In the genomic region with DNA sequence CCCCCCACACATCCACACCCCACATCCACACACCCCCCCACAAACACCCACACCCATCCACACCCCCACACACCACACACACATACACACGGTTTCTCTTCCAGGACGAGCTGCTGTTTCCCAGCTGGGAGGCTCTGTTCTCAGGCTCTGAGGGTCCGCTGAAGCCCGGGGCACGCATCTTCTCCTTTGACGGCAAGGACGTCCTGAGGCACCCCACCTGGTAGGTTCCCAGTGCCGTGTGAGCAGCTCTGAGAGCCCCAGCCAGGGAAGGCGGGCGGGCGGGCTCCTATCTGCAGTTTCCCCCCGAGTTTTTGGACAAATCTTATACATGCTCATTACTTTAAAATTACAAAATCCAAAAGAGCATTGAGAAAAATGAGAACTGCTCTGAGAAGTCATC, we compare ENCODE assay signal across 20 cellular contexts. TPM values are rescaled to one million over a fixed set of nuclear protein-coding genes. Genes with fewer than 3 reads are reported as not detected.
DNase-seq lines count a peak whose midpoint lies in the region; ATAC-seq, FAIRE-seq and TF ChIP-seq lines count a peak whose summit lies in the region.
"Had no signal": no experiment of that assay in that cellular context is flagged by ENCODE, and none has a peak within 500 bp of the region (broad histone marks: within the 10 kb centered on the region; RNA-seq: fewer than 3 reads in every experiment).

No MANE protein-coding gene starts in this region.

- DNase-seq in A673 (ENCODE audit: low spot score) = no peak
- DNase-seq in activated T-helper 1 cell treated with anti-CD3 and anti-CD28 coated beads, Interleukin-12 subunit alpha, Interleukin-12 subunit beta, Interleukin-2, Interleukin-4 antibody, amounts not matched to agents 30 ng/mL and 10 ng/mL and 1 ng/mL, durations not matched to agents 14 hours and 24 hours and 36 hours (ENCODE audit: low spot score) = no peak
- peak; percentile 33 for DNase-seq in kidney
- DNase-seq in posterior vena cava (ENCODE audit: low spot score) = peak; percentile 31
- DNase-seq in GM12891 (ENCODE audit: insufficient read length, low spot score) = no peak
- DNase-seq in NCI-H1417 treated with DMSO at 0.1 percent for 48 hours (lab: John Stamatoyannopoulos, UW) = no peak
- DNase-seq in HEK293T (ENCODE audit: extremely low spot score) = no peak
- DNase-seq: ACHN; activated CD8-positive, alpha-beta T cell treated with anti-CD3 and anti-CD28 coated beads, Interleukin-2, amount 10 ng/mL, durations not matched to agents 7 days and 5 days; activated naive CD4-positive, alpha-beta T cell treated with Interleukin-2 at 50 U/mL for 16 hours; Calu3; GOT3; NCI-H524; stimulated activated CD4-positive, alpha-beta T cell treated with anti-CD3 and anti-CD28 coated beads, Interleukin-4, amount 100 ng/mL, for 24 hours; trophoblast cell had no signal

- peaks cover 1% of the 10 kb centered on the region for H3K36me3 Mint-ChIP-seq in activated T-helper 1 cell treated with anti-CD3 and anti-CD28 coated beads, Interleukin-12 subunit alpha, Interleukin-12 subunit beta, Interleukin-2, Interleukin-4 antibody, amounts not matched to agents 30 ng/mL and 10 ng/mL and 1 ng/mL, durations not matched to agents 14 hours and 24 hours and 36 hours (ENCODE audit: low read depth)

- peak overlapping the region; percentile 30 for H3K27ac ChIP-seq in A673 (ENCODE audit: low read depth, low read length, poor library complexity, severe bottlenecking)
- no peak overlapping the region for H3K27ac ChIP-seq in kidney (ENCODE audit: low read depth in 2 of 2, low read length in 2 of 2)

- H3K4me3 ChIP-seq in A673 (ENCODE audit: low read depth, low read length, poor library complexity, severe bottlenecking) (no peak overlapping the region), kidney (ENCODE audit: low read length in 2 of 2) (no peak overlapping the region)
- H3K4me3 ChIP-seq: BLaER1 treated with 17β-estradiol and CSF1 and Interleukin-3, amounts not matched to agents 10 nM and 100 nM had no signal

- H3K4me3 Mint-ChIP-seq in activated T-helper 1 cell treated with anti-CD3 and anti-CD28 coated beads, Interleukin-12 subunit alpha, Interleukin-12 subunit beta, Interleukin-2, Interleukin-4 antibody, amounts not matched to agents 30 ng/mL and 10 ng/mL and 1 ng/mL, durations not matched to agents 14 hours and 24 hours and 36 hours = no peak overlapping the region
- H3K4me3 Mint-ChIP-seq: activated CD8-positive, alpha-beta T cell treated with anti-CD3 and anti-CD28 coated beads, Interleukin-2, amount 10 ng/mL, durations not matched to agents 7 days and 5 days; dendritic cell treated with granulocyte-macrophage colony-stimulating factor and Interleukin-4, amounts not matched to agents 40 ng/mL and 50 ng/mL, for 4 days had no signal

- no peak overlapping the region for H3K9ac ChIP-seq in kidney (ENCODE audit: low read length in 2 of 2)

- H3K9me3 Mint-ChIP-seq in activated T-helper 1 cell treated with anti-CD3 and anti-CD28 coated beads, Interleukin-12 subunit alpha, Interleukin-12 subunit beta, Interleukin-2, Interleukin-4 antibody, amounts not matched to agents 30 ng/mL and 10 ng/mL and 1 ng/mL, durations not matched to agents 14 hours and 24 hours and 36 hours = no peaks in the 10 kb centered on the region
- H3K9me3 Mint-ChIP-seq: dendritic cell treated with granulocyte-macrophage colony-stimulating factor and Interleukin-4, amounts not matched to agents 40 ng/mL and 50 ng/mL, for 4 days had no signal

- TF ChIP-seq CTCF in A673 (conservative IDR thresholded peaks at IDR 0.05; ENCODE audit: low read depth, low read length) (no peak), kidney (IDR thresholded peaks at IDR 0.05; ENCODE audit: borderline replicate concordance, extremely low read depth, insufficient read depth) (no peak)

- no peak for FAIRE-seq in kidney (lab: Jason Lieb, UNC)
- FAIRE-seq in GM12891 (lab: Jason Lieb, UNC) = no peak
- FAIRE-seq: bronchial epithelial cell had no signal

- intact Hi-C loops in A673 (cut with micrococcal nuclease; ENCODE audit: unreplicated experiment) (no loop called here), kidney (cut with DNase I) (no loop called here), posterior vena cava (cut with DNase I) (no loop called here)
- intact Hi-C loops in activated T-helper 1 cell treated with anti-CD3 and anti-CD28 coated beads, Interleukin-12 subunit alpha, Interleukin-12 subunit beta, Interleukin-2, Interleukin-4 antibody, amounts not matched to agents 30 ng/mL and 10 ng/mL and 1 ng/mL, durations not matched to agents 14 hours and 24 hours and 36 hours (cut with micrococcal nuclease) = no loop called here

- no peaks in the 10 kb centered on the region for H3K27me3 ChIP-seq in A673 (replicated peaks; ENCODE audit: insufficient read depth, low read depth, low read length, poor library complexity)
- H3K27me3 ChIP-seq: BLaER1 treated with 17β-estradiol and CSF1 and Interleukin-3, amounts not matched to agents 10 nM and 100 nM had no signal

- no TSS peak for BruUV-seq in A673 (replicated peaks; lab: Mats Ljungman, UMichigan)

- CTCF ChIA-PET in A673 (lab: Charles Lee) (no interaction called here), HEK293T (lab: Yijun Ruan, JAX) (interaction anchor here (0.7 kb wide), 1 partner anchor 134 kb away, joined by 3 read pairs; no protein-coding TSS in a partner anchor)

- no peaks in the 10 kb centered on the region for H3K4me1 ChIP-seq in A673 (ENCODE audit: insufficient read depth, low read length, poor library complexity, severe bottlenecking)
- H3K4me1 ChIP-seq in kidney (ENCODE audit: control insufficient read depth in 1 of 2, insufficient read depth in 1 of 2, low read depth in 1 of 2, low read length in 2 of 2) = peaks cover 0 to 4% of the 10 kb centered on the region in 2 donors

- H3K9me3 ChIP-seq in A673 (ENCODE audit: low read depth, low read length, poor library complexity, severe bottlenecking) = no peaks in the 10 kb centered on the region
- H3K9me3 ChIP-seq in kidney (ENCODE audit: control insufficient read depth in 1 of 2, low read length in 2 of 2) = no peaks in the 10 kb centered on the region
- H3K9me3 ChIP-seq: BLaER1 treated with 17β-estradiol and CSF1 and Interleukin-3, amounts not matched to agents 10 nM and 100 nM had no signal

- POLR2A ChIA-PET in A673 (lab: Charles Lee; ENCODE audit: low non-redundant PET) (no interaction called here), HEK293T (lab: Yijun Ruan, JAX) (no interaction called here)

- H3K36me3 ChIP-seq in A673 (ENCODE audit: insufficient read depth, low read length, poor library complexity, severe bottlenecking) = peaks cover 11% of the 10 kb centered on the region
- peaks cover 3 to 5% of the 10 kb centered on the region in 2 donors for H3K36me3 ChIP-seq in kidney (ENCODE audit: control insufficient read depth in 1 of 2, insufficient read depth in 2 of 2, low read length in 2 of 2)

- TF ChIP-seq POLR2A in GM12891 (IDR thresholded peaks at IDR 0.05; ENCODE audit: low read depth, low read length) = no peak

- ATAC-seq in HG02798 (IDR thresholded peaks at IDR 0.05; ENCODE audit: poor library complexity, unreplicated experiment) = no peak
- ATAC-seq: activated CD8-positive, alpha-beta T cell treated with anti-CD3 and anti-CD28 coated beads, Interleukin-2, amount 10 ng/mL, durations not matched to agents 7 days and 5 days; left colon had no signal

- H3K4me1 Mint-ChIP-seq in activated T-helper 1 cell treated with anti-CD3 and anti-CD28 coated beads, Interleukin-12 subunit alpha, Interleukin-12 subunit beta, Interleukin-2, Interleukin-4 antibody, amounts not matched to agents 30 ng/mL and 10 ng/mL and 1 ng/mL, durations not matched to agents 14 hours and 24 hours and 36 hours (ENCODE audit: low read depth) = no peaks in the 10 kb centered on the region

- peak overlapping the region; percentile 8 for H3K27ac Mint-ChIP-seq in activated T-helper 1 cell treated with anti-CD3 and anti-CD28 coated beads, Interleukin-12 subunit alpha, Interleukin-12 subunit beta, Interleukin-2, Interleukin-4 antibody, amounts not matched to agents 30 ng/mL and 10 ng/mL and 1 ng/mL, durations not matched to agents 14 hours and 24 hours and 36 hours
- H3K27ac Mint-ChIP-seq: dendritic cell treated with granulocyte-macrophage colony-stimulating factor and Interleukin-4, amounts not matched to agents 40 ng/mL and 50 ng/mL, for 4 days had no signal

- H3K27me3 Mint-ChIP-seq in activated T-helper 1 cell treated with anti-CD3 and anti-CD28 coated beads, Interleukin-12 subunit alpha, Interleukin-12 subunit beta, Interleukin-2, Interleukin-4 antibody, amounts not matched to agents 30 ng/mL and 10 ng/mL and 1 ng/mL, durations not matched to agents 14 hours and 24 hours and 36 hours (ENCODE audit: insufficient read depth) = no peaks in the 10 kb centered on the region

TF ChIP-seq in GM12891, 5 proteins besides CTCF, POLR2A, EP300 and RAD21:
- no peak for TF ChIP-seq TAF1 (IDR thresholded peaks at IDR 0.05; ENCODE audit: low read depth, low read length)
- TF ChIP-seq POLR2AphosphoS5 (IDR thresholded peaks at IDR 0.05; ENCODE audit: low read depth, low read length) = no peak
- TF ChIP-seq SPI1 (IDR thresholded peaks at IDR 0.05; ENCODE audit: low read depth, low read length) = no peak
- TF ChIP-seq PAX5 (IDR thresholded peaks at IDR 0.05; ENCODE audit: insufficient read depth, low read length, severe bottlenecking) = no peak
- TF ChIP-seq POU2F2 (IDR thresholded peaks at IDR 0.05; ENCODE audit: low read depth, low read length) = no peak

TF ChIP-seq in HEK293T, 16 proteins besides CTCF, POLR2A, EP300 and RAD21:
- no peak for TF ChIP-seq CTBP1 (IDR thresholded peaks at IDR 0.05; ENCODE audit: borderline replicate concordance)
- TF ChIP-seq ARNT (IDR thresholded peaks at IDR 0.05) = no peak
- no peak for TF ChIP-seq NFRKB (IDR thresholded peaks at IDR 0.05)
- no peak for TF ChIP-seq BHLHE40 (IDR thresholded peaks at IDR 0.05; ENCODE audit: borderline replicate concordance)
- TF ChIP-seq L3MBTL2 (conservative IDR thresholded peaks at IDR 0.05) = no peak
- TF ChIP-seq SUZ12 (IDR thresholded peaks at IDR 0.05) = no peak

RNA-seq across cellular contexts. Expression of gene SLC19A1, which starts 31.2 kb away (rescaled TPM):
- total RNA-seq in A673 (2021) (59.6 and 72.1 TPM in 2 replicates), kidney (7.2 TPM), posterior vena cava (1 to 10 TPM; 4.5 to 6.5 TPM)
- total RNA-seq in activated T-helper 1 cell treated with anti-CD3 and anti-CD28 coated beads, Interleukin-12 subunit alpha, Interleukin-12 subunit beta, Interleukin-2, Interleukin-4 antibody, amounts not matched to agents 30 ng/mL and 10 ng/mL and 1 ng/mL, durations not matched to agents 14 hours and 24 hours and 36 hours = 104 and 105 TPM in 2 replicates
- polyA plus RNA-seq in kidney (ENCODE audit: insufficient read depth, low read depth, low replicate concordance) = 5.1 TPM
- polyA plus RNA-seq in GM12891 (2012; ENCODE audit: low read depth, missing spikeins) = 8.4 TPM

Comparison
In these comparisons a context has a peak if more than half of its experiments do, and no peak if none do; other contexts are left out.
1. DNase-seq: peak in kidney (single experiment) and posterior vena cava (single experiment); none in A673 (single experiment), activated T-helper 1 cell treated with anti-CD3 and anti-CD28 coated beads, Interleukin-12 subunit alpha, Interleukin-12 subunit beta, Interleukin-2, Interleukin-4 antibody, amounts not matched to agents 30 ng/mL and 10 ng/mL and 1 ng/mL, durations not matched to agents 14 hours and 24 hours and 36 hours (single experiment), GM12891 (single experiment), NCI-H1417 treated with DMSO at 0.1 percent for 48 hours (single experiment) and HEK293T (single experiment).